Comparison of ENCODE assay signal across 8 cellular contexts in genomic region chr1:23216771-23217420, GRCh38. TPM values are rescaled to one million over a fixed set of nuclear protein-coding genes. Genes with fewer than 3 reads are reported as not detected.
DNase-seq lines count a peak whose midpoint lies in the region; ATAC-seq and TF ChIP-seq lines count a peak whose summit lies in the region.

No MANE protein-coding gene starts in this region.

- no peak overlapping the region for H3K27ac ChIP-seq in endodermal cell (ENCODE audit: low read depth, low read length)
- no peak overlapping the region for H3K27ac ChIP-seq in neuronal stem cell (replicated peaks; ENCODE audit: low read length)

- H3K9ac ChIP-seq in endodermal cell (ENCODE audit: extremely low read depth, low read length, poor library complexity, severe bottlenecking), result peak overlapping the region; percentile 30
- H3K9ac ChIP-seq in neuronal stem cell (ENCODE audit: low read depth, low read length, poor library complexity), result peak overlapping the region; percentile 52

- H2AK5ac ChIP-seq in neuronal stem cell (ENCODE audit: low read depth, low read length), result no peak overlapping the region

- H3K36me3 Mint-ChIP-seq in activated B cell treated with CpG ODN at 0.5 μM for 24 hours (ENCODE audit: low read depth) (no peaks in the 10 kb centered on the region), endodermal cell (ENCODE audit: low read depth) (no peaks in the 10 kb centered on the region)

- peak overlapping the region; percentile 89 for H3K4me2 ChIP-seq in neuronal stem cell (ENCODE audit: insufficient read depth, low read length, poor library complexity, severe bottlenecking)

- H4K8ac ChIP-seq in neuronal stem cell (ENCODE audit: low read depth, low read length), result no peak overlapping the region

- no peak overlapping the region for H4K91ac ChIP-seq in neuronal stem cell (ENCODE audit: low read depth, low read length, poor library complexity)

- H3K27ac Mint-ChIP-seq in activated B cell treated with CpG ODN at 0.5 μM for 24 hours (no peak overlapping the region), endodermal cell (no peak overlapping the region)

- peak overlapping the region; percentile 56 for H3K14ac ChIP-seq in neuronal stem cell (ENCODE audit: low read length)

- H2BK15ac ChIP-seq in neuronal stem cell (ENCODE audit: low read length), result no peak overlapping the region

- no peak overlapping the region for H2BK12ac ChIP-seq in neuronal stem cell (ENCODE audit: low read length)

- H3K4ac ChIP-seq in neuronal stem cell (ENCODE audit: low read length), result no peak overlapping the region

- H3K9me3 ChIP-seq in endodermal cell (ENCODE audit: control insufficient read depth, low read length), result no peaks in the 10 kb centered on the region
- peaks cover 0 to 2% of the 10 kb centered on the region in 2 donors for H3K9me3 ChIP-seq in neuronal stem cell (replicated peaks in 1 of 2; ENCODE audit: control insufficient read depth in 2 of 2, insufficient read depth in 1 of 2, low read depth in 1 of 2, low read length in 2 of 2)

- H3K4me3 Mint-ChIP-seq in activated B cell treated with CpG ODN at 0.5 μM for 24 hours, result no peak overlapping the region
- H3K4me3 Mint-ChIP-seq in endodermal cell, result peak overlapping the region; percentile 66

- POLR2A ChIA-PET in activated B cell treated with CpG ODN at 0.5 μM for 24 hours (lab: Charles Lee), result no interaction called here

- no peak overlapping the region for H2BK120ac ChIP-seq in neuronal stem cell (ENCODE audit: low read depth, low read length)

- peak overlapping the region; percentile 93 for H3K18ac ChIP-seq in neuronal stem cell (ENCODE audit: low read length)

- H3K4me1 ChIP-seq in endodermal cell (ENCODE audit: control insufficient read depth, insufficient read depth, low read length) (no peaks in the 10 kb centered on the region), neuronal stem cell (ENCODE audit: control insufficient read depth in 2 of 2, insufficient read depth in 1 of 2, low read depth in 1 of 2, low read length in 2 of 2) (peaks cover 3 to 13% of the 10 kb centered on the region in 2 donors)

- no peak overlapping the region for H2BK5ac ChIP-seq in neuronal stem cell (ENCODE audit: low read length)

- H3K36me3 ChIP-seq in endodermal cell (ENCODE audit: control insufficient read depth, insufficient read depth, low read length) (no peaks in the 10 kb centered on the region), neuronal stem cell (replicated peaks in 1 of 2; ENCODE audit: control insufficient read depth in 2 of 2, insufficient read depth in 2 of 2, low read length in 2 of 2) (no peaks in the 10 kb centered on the region)

- H3K27me3 Mint-ChIP-seq in activated B cell treated with CpG ODN at 0.5 μM for 24 hours (peaks cover 66% of the 10 kb centered on the region), endodermal cell (ENCODE audit: insufficient read depth) (peaks cover 34% of the 10 kb centered on the region)

- H3K4me3 ChIP-seq in endodermal cell (ENCODE audit: low read length) (peak overlapping the region; percentile 76), neuronal stem cell (ENCODE audit: low read length in 2 of 2) (peak overlapping the region; percentile 46 to 90)

- H3K79me1 ChIP-seq in neuronal stem cell (ENCODE audit: low read depth, low read length), result no peaks in the 10 kb centered on the region

- peak overlapping the region; percentile 39 for H3K23ac ChIP-seq in neuronal stem cell (ENCODE audit: low read depth, low read length, poor library complexity)

- H3K27me3 ChIP-seq in endodermal cell (ENCODE audit: control insufficient read depth, insufficient read depth, low read length, poor library complexity, severe bottlenecking), result peaks cover 30% of the 10 kb centered on the region
- H3K27me3 ChIP-seq in neuronal stem cell (ENCODE audit: control insufficient read depth in 3 of 3, insufficient read depth in 3 of 3, low read depth in 1 of 3, low read length in 3 of 3), result peaks cover 0 to 55% (median 6%) of the 10 kb centered on the region in 3 experiments

- no peak for TF ChIP-seq CTCF in activated B cell treated with CpG ODN at 0.5 μM for 24 hours (IDR thresholded peaks at IDR 0.05)
- TF ChIP-seq CTCF in endodermal cell (conservative IDR thresholded peaks at IDR 0.05), result peak; percentile 100

- CTCF ChIA-PET in activated B cell treated with CpG ODN at 0.5 μM for 24 hours (lab: Charles Lee), result interaction anchor here (0.9 kb wide), 1 partner anchor 117 kb away, joined by 3 read pairs; no protein-coding TSS in a partner anchor

- peak; percentile 49 for DNase-seq in NCI-H82 (lab: John Stamatoyannopoulos, UW)
- no peak for DNase-seq in NCI-H82 treated with DMSO at 0.1 percent for 48 hours (lab: John Stamatoyannopoulos, UW; ENCODE audit: unreplicated experiment)
- DNase-seq in activated B cell treated with CpG ODN at 0.5 μM for 24 hours, result peak; percentile 41
- peak; percentile 86 for DNase-seq in endodermal cell
- peak; percentile 58 for DNase-seq in neuronal stem cell (ENCODE audit: low spot score)
- DNase-seq in OCI-M1 (lab: John Stamatoyannopoulos, UW), result no peak
- DNase-seq in pons (ENCODE audit: low spot score), result no peak
- DNase-seq in NCI-H187 (lab: John Stamatoyannopoulos, UW), result no peak

- H2AFZ ChIP-seq in neuronal stem cell (ENCODE audit: low read length), result peak overlapping the region; percentile 95

- intact Hi-C loops in activated B cell treated with CpG ODN at 0.5 μM for 24 hours (cut with micrococcal nuclease), result loop anchor here (1.0 to 10.0 kb wide), 3 partner anchors 187 to 448 kb away; no protein-coding TSS in a partner anchor

- ATAC-seq in activated B cell treated with CpG ODN at 0.5 μM for 24 hours (ENCODE audit: low read depth), result peak; percentile 21

- WGBS in endodermal cell (ENCODE audit: insufficient coverage in 1 of 2, insufficient read length in 1 of 2), 2 experiments, result 0% methylated on average over 26 to 78 of the region's 78 CpGs
- WGBS in neuronal stem cell (ENCODE audit: extremely low coverage in 2 of 2, insufficient read length in 2 of 2, insufficient replicate concordance in 1 of 2), 2 donors, result no CpG with 5 or more reads among the region's 78 CpGs

- H3K4me1 Mint-ChIP-seq in activated B cell treated with CpG ODN at 0.5 μM for 24 hours, result peaks cover 6% of the 10 kb centered on the region
- H3K4me1 Mint-ChIP-seq in endodermal cell, result peaks cover 11% of the 10 kb centered on the region

- no peaks in the 10 kb centered on the region for H3K9me3 Mint-ChIP-seq in activated B cell treated with CpG ODN at 0.5 μM for 24 hours
- H3K9me3 Mint-ChIP-seq in endodermal cell, result no peaks in the 10 kb centered on the region

RNA-seq across cellular contexts. Expression of gene HTR1D, which starts 0.4 kb away (rescaled TPM):
- total RNA-seq in activated B cell treated with CpG ODN at 0.5 μM for 24 hours (not detected in 2 replicates), endodermal cell (1 to 10 TPM; 2.9 to 4.1 TPM)
- 1.1 TPM for polyA plus RNA-seq in endodermal cell (2013, experiment 1 of 2)
- 1.1 TPM for polyA plus RNA-seq in endodermal cell (2013, experiment 2 of 2)
- 1.9 TPM for polyA plus RNA-seq in neuronal stem cell (2013, experiment 1 of 2)
- 2.1 TPM for polyA plus RNA-seq in neuronal stem cell (2013, experiment 2 of 2)

RNA-seq across cellular contexts. Expression of gene LUZP1, which starts 48.2 kb away (rescaled TPM):
- total RNA-seq in activated B cell treated with CpG ODN at 0.5 μM for 24 hours, result 10.8 and 13.0 TPM in 2 replicates
- total RNA-seq in endodermal cell, result 10 to 100 TPM; 43.5 to 49.4 TPM
- polyA plus RNA-seq in endodermal cell (2013, experiment 1 of 2), result 19.1 TPM
- polyA plus RNA-seq in endodermal cell (2013, experiment 2 of 2), result 23.1 TPM
- 27.0 TPM for polyA plus RNA-seq in neuronal stem cell (2013, experiment 1 of 2)
- 28.3 TPM for polyA plus RNA-seq in neuronal stem cell (2013, experiment 2 of 2)

Comparison
In these comparisons a context has a peak if more than half of its experiments do, and no peak if none do; other contexts are left out.
1. DNase-seq: peak in NCI-H82 (single experiment), activated B cell treated with CpG ODN at 0.5 μM for 24 hours (single experiment), endodermal cell (single experiment) and neuronal stem cell (single experiment); none in NCI-H82 treated with DMSO at 0.1 percent for 48 hours (single experiment), OCI-M1 (single experiment), pons (single experiment) and NCI-H187 (0 of 2).